In genomic region chr7:44348300-44348699, GRCh38 we compare ENCODE assay signal across 9 cellular contexts. TPM values are rescaled to one million over a fixed set of nuclear protein-coding genes. Genes with fewer than 3 reads are reported as not detected.
A peak's percentile ranks its signal among the peaks of the same experiment; 100 is the strongest.
DNase-seq lines count a peak whose midpoint lies in the region; FAIRE-seq and TF ChIP-seq lines count a peak whose summit lies in the region.
"Had no signal": no experiment of that assay in that cellular context is flagged by ENCODE, and none has a peak within 500 bp of the region (broad histone marks: within the 10 kb centered on the region; RNA-seq: fewer than 3 reads in every experiment).

No MANE protein-coding gene starts in this region.

- no peak overlapping the region for H2BK15ac ChIP-seq in H1 (ENCODE audit: low read length)

- peaks cover under 1 to 5% of the 10 kb centered on the region in 2 experiments; a peak in 2 of 4 replicates for H3K9me3 ChIP-seq in H1 (ENCODE audit: insufficient read depth in 2 of 2, low read depth in 1 of 2, low read length in 1 of 2)
- H3K9me3 ChIP-seq: suprapubic skin had no signal

- TF ChIP-seq RAD21 in H1 (IDR thresholded peaks at IDR 0.05 in 1 of 2, conservative IDR thresholded peaks at IDR 0.05 in 1 of 2; ENCODE audit: low read depth in 2 of 2, low read length in 2 of 2), result peak; percentile 75 to 78

- TF ChIP-seq POLR2A in H1 (IDR thresholded peaks at IDR 0.05; ENCODE audit: control extremely low read depth in 1 of 2, low read depth in 2 of 2, low read length in 2 of 2), result no peak

- H3K36me3 ChIP-seq in H1 (ENCODE audit: control insufficient read depth in 2 of 4, insufficient read depth in 4 of 4, low read length in 3 of 4), result no peaks in the 10 kb centered on the region
- H3K36me3 ChIP-seq: suprapubic skin had no signal

- no peak overlapping the region for H2AFZ ChIP-seq in H1 (ENCODE audit: low read length)

- TF ChIP-seq EP300 in H1 (IDR thresholded peaks at IDR 0.05; ENCODE audit: borderline replicate concordance in 1 of 2, low read depth in 2 of 2, low read length in 2 of 2), result no peak

- H4K5ac ChIP-seq in H1 (ENCODE audit: insufficient read length, low read depth, low read length), result no peak overlapping the region

- H3K4ac ChIP-seq in H1 (replicated peaks; ENCODE audit: insufficient read length, low read depth, low read length), result no peak overlapping the region

- no peak overlapping the region for H4K8ac ChIP-seq in H1 (ENCODE audit: extremely low read depth, insufficient read depth, low read length)

- H3K36me3 Mint-ChIP-seq in activated naive CD4-positive, alpha-beta T cell treated with anti-CD3 and anti-CD28 coated beads, Interleukin-2, amount 10 ng/mL, durations not matched to agents 7 days and 5 days, result no peaks in the 10 kb centered on the region

- H3K4me3 ChIP-seq in H1 (ENCODE audit: extremely low read depth in 1 of 4, insufficient read depth in 2 of 4, low read depth in 3 of 4, low read length in 4 of 4), result no peak overlapping the region
- H3K4me3 ChIP-seq in retinal pigment epithelial cell (ENCODE audit: low read length), result no peak overlapping the region
- H3K4me3 ChIP-seq: suprapubic skin had no signal

- no peak overlapping the region for H3K4me3 Mint-ChIP-seq in activated naive CD4-positive, alpha-beta T cell treated with anti-CD3 and anti-CD28 coated beads, Interleukin-2, amount 10 ng/mL, durations not matched to agents 7 days and 5 days

- H4K91ac ChIP-seq in H1 (replicated peaks; ENCODE audit: insufficient read length, low read length), result no peak overlapping the region

- H3K79me1 ChIP-seq in H1 (ENCODE audit: low read depth, low read length), result no peaks in the 10 kb centered on the region

- no peaks in the 10 kb centered on the region for H3K79me2 ChIP-seq in H1 (ENCODE audit: control insufficient read depth in 1 of 2, insufficient read depth in 2 of 2, low read length in 2 of 2)

- no peak overlapping the region for H2BK120ac ChIP-seq in H1 (replicated peaks; ENCODE audit: low read depth, low read length)

- CTCF ChIA-PET in activated naive CD4-positive, alpha-beta T cell treated with anti-CD3 and anti-CD28 coated beads, Interleukin-2, amount 10 ng/mL, durations not matched to agents 7 days and 5 days (lab: Charles Lee), result interaction anchor here (0.6 to 2.5 kb wide), 11 partner anchors 23 to 477 kb away, joined by 3 to 12 read pairs (median 3); no protein-coding TSS in a partner anchor
- CTCF ChIA-PET in H1 (lab: Charles Lee; ENCODE audit: partially characterized antibody), result interaction anchor here (0.5 to 4.0 kb wide), 48 partner anchors 9 to 225 kb away, joined by 3 to 39 read pairs (median 4); partner anchors contain the start of gene DDX56

- no peak overlapping the region for H2BK12ac ChIP-seq in H1 (ENCODE audit: low read depth, low read length)

- DNase-seq in activated naive CD4-positive, alpha-beta T cell treated with anti-CD3 and anti-CD28 coated beads, Interleukin-2, amount 10 ng/mL, durations not matched to agents 7 days and 5 days, result peak; percentile 42
- no peak for DNase-seq in activated naive CD4-positive, alpha-beta T cell treated with anti-CD3 and anti-CD28 coated beads, Interleukin-2, amount 50 U/mL, for 16 hours
- peak; percentile 29 for DNase-seq in NCI-H226
- DNase-seq in H1 (ENCODE audit: low read depth in 1 of 2, low spot score in 2 of 2), result peak in 1 of 2 experiments; percentile 63
- peak; percentile 1 for DNase-seq in retinal pigment epithelial cell (ENCODE audit: low read depth)
- DNase-seq in NCI-H1436 treated with DMSO at 0.1 percent for 48 hours (lab: John Stamatoyannopoulos, UW), result no peak
- no peak for DNase-seq in stimulated activated CD4-positive, alpha-beta T cell treated with anti-CD3 and anti-CD28 coated beads, Interleukin-2, amount 100 ng/mL, for 48 hours
- DNase-seq in stimulated activated CD4-positive, alpha-beta T cell treated with anti-CD3 and anti-CD28 coated beads, Interleukin-4, amount 100 ng/mL, for 24 hours, result no peak

- no peak overlapping the region for H3K18ac ChIP-seq in H1 (ENCODE audit: extremely low read depth, low read length)

- H3K56ac ChIP-seq in H1 (replicated peaks; ENCODE audit: insufficient read length, low read depth, low read length), result no peak overlapping the region

- H2BK5ac ChIP-seq in H1 (ENCODE audit: low read depth, low read length), result no peak overlapping the region

- H3K27ac ChIP-seq in H1 (ENCODE audit: low read depth, low read length), result no peak overlapping the region
- H3K27ac ChIP-seq: suprapubic skin had no signal

- 0 out of 7 replicates have a peak, but pooled peaks cover 0 to 3% (median 0%) of the 10 kb centered on the region in 4 experiments for H3K4me1 ChIP-seq in H1 (replicated peaks in 1 of 4; ENCODE audit: control insufficient read depth in 3 of 4, insufficient read depth in 4 of 4, low read length in 3 of 4)
- H3K4me1 ChIP-seq: suprapubic skin had no signal

- no peaks in the 10 kb centered on the region for H3K4me1 Mint-ChIP-seq in activated naive CD4-positive, alpha-beta T cell treated with anti-CD3 and anti-CD28 coated beads, Interleukin-2, amount 10 ng/mL, durations not matched to agents 7 days and 5 days

- no peak overlapping the region for H3K9ac ChIP-seq in H1 (replicated peaks in 1 of 4; ENCODE audit: extremely low read depth in 1 of 4, low read depth in 3 of 4, low read length in 3 of 4)

- no peak overlapping the region for H3K27ac Mint-ChIP-seq in activated naive CD4-positive, alpha-beta T cell treated with anti-CD3 and anti-CD28 coated beads, Interleukin-2, amount 10 ng/mL, durations not matched to agents 7 days and 5 days

- H3K23me2 ChIP-seq in H1 (ENCODE audit: low read depth, low read length), result no peaks in the 10 kb centered on the region

- WGBS in H1 (ENCODE audit: extremely low coverage in 1 of 2, insufficient coverage in 1 of 2, insufficient read length in 1 of 2, insufficient replicate concordance in 2 of 2, low coverage in 1 of 2, low lambda C conversion rate in 2 of 2, missing lambda C conversion rate in 1 of 2), 2 experiments, result 86% methylated on average over 2 of the region's 2 CpGs; no CpG with 5 or more reads in 1 of the 2 experiments

- H2BK20ac ChIP-seq in H1 (ENCODE audit: low read length), result no peak overlapping the region

- TF ChIP-seq CTCF in H1 (IDR thresholded peaks at IDR 0.05; ENCODE audit: control extremely low read depth in 1 of 3, insufficient read depth in 1 of 3, low read depth in 1 of 3, low read length in 3 of 3) (peak; percentile 70 to 89 (median 78)), retinal pigment epithelial cell (conservative IDR thresholded peaks at IDR 0.05; ENCODE audit: low read depth, low read length) (peak; percentile 59)

- peaks cover 35% of the 10 kb centered on the region for H3K27me3 Mint-ChIP-seq in activated naive CD4-positive, alpha-beta T cell treated with anti-CD3 and anti-CD28 coated beads, Interleukin-2, amount 10 ng/mL, durations not matched to agents 7 days and 5 days

- no peak overlapping the region for H3K14ac ChIP-seq in H1 (ENCODE audit: insufficient read length)

- no peak overlapping the region for H3K23ac ChIP-seq in H1 (ENCODE audit: insufficient read length)

- H3K27me3 ChIP-seq in H1 (replicated peaks in 1 of 4; ENCODE audit: control insufficient read depth in 3 of 4, extremely low read depth in 1 of 4, insufficient read depth in 3 of 4, low read length in 3 of 4), result no peaks in the 10 kb centered on the region
- H3K27me3 ChIP-seq: suprapubic skin had no signal

- H4K20me1 ChIP-seq in H1 (replicated peaks in 1 of 2; ENCODE audit: control insufficient read depth in 1 of 2, insufficient read depth in 2 of 2, low read length in 2 of 2), result no peaks in the 10 kb centered on the region

- FAIRE-seq in H1 (lab: Jason Lieb, UNC), result peak; percentile 63

- H3K4me2 ChIP-seq in H1 (ENCODE audit: insufficient read depth in 1 of 2, low read depth in 2 of 2, low read length in 2 of 2), result no peak overlapping the region

- no peak overlapping the region for H2AK5ac ChIP-seq in H1 (ENCODE audit: low read depth, low read length)

- POLR2A ChIA-PET in H1 (lab: Charles Lee; ENCODE audit: partially characterized antibody), result interaction anchor here (1.0 to 1.2 kb wide), 2 partner anchors 214 to 225 kb away, joined by 3 read pairs; partner anchors contain the start of gene DDX56

- H3K9me3 Mint-ChIP-seq in activated naive CD4-positive, alpha-beta T cell treated with anti-CD3 and anti-CD28 coated beads, Interleukin-2, amount 10 ng/mL, durations not matched to agents 7 days and 5 days, result no peaks in the 10 kb centered on the region

TF ChIP-seq in H1, 55 proteins besides CTCF, POLR2A, EP300 and RAD21:
- TF ChIP-seq CREB1 (IDR thresholded peaks at IDR 0.05), result 0 out of 2 replicates have a peak, but pooled peaks have one; percentile 28
- no peak for TF ChIP-seq NRF1 (IDR thresholded peaks at IDR 0.05; ENCODE audit: low read depth, low read length)
- TF ChIP-seq SP1 (IDR thresholded peaks at IDR 0.05; ENCODE audit: low read depth, low read length), result no peak
- no peak for TF ChIP-seq BCL11A (IDR thresholded peaks at IDR 0.05; ENCODE audit: low read depth in 2 of 2, low read length in 2 of 2)
- TF ChIP-seq FOSL1 (IDR thresholded peaks at IDR 0.05; ENCODE audit: insufficient read depth, low read depth, low read length), result no peak

RNA-seq across cellular contexts. Expression of gene CAMK2B, which starts 22.9 kb away (rescaled TPM):
- total RNA-seq in H1 (2021; fragmentation: NEBNext Ultra II Directional; extraction: Animal tissue kit (Norgen Biotek cat#: 25700)), result 0.15 and 0.17 TPM in 2 replicates
- polyA plus RNA-seq in H1 (2011; rRNA removed), result 0.05 and 0.14 TPM in 2 replicates
- polyA plus RNA-seq in H1 (2011; cell fraction: cytosol; rRNA removed), result 0.39 TPM
- polyA plus RNA-seq in H1 (2011; cell fraction: nucleus; rRNA removed), result 0.23 TPM
- polyA plus RNA-seq in H1 (2012, experiment 1 of 2), result 0.04 to 0.09 TPM (median 0.09 TPM) in 3 of 4 replicates, not detected in the other
- not detected for polyA plus RNA-seq in H1 (2012, experiment 2 of 2)
- polyA plus RNA-seq in H1 (2013, experiment 1 of 2), result 0.02 TPM
- polyA plus RNA-seq in H1 (2013, experiment 2 of 2), result 0.02 TPM
- polyA minus RNA-seq in H1 (2011; rRNA and poly(A)+ RNA removed), result not detected in 2 replicates
- not detected for polyA minus RNA-seq in H1 (2011; cell fraction: cytosol; rRNA and poly(A)+ RNA removed)
- polyA minus RNA-seq in H1 (2011; cell fraction: nucleus; rRNA and poly(A)+ RNA removed), result not detected

Comparison
In these comparisons a context has a peak if more than half of its experiments do, and no peak if none do; other contexts are left out.
1. DNase-seq: peak in activated naive CD4-positive, alpha-beta T cell treated with anti-CD3 and anti-CD28 coated beads, Interleukin-2, amount 10 ng/mL, durations not matched to agents 7 days and 5 days (single experiment), NCI-H226 (single experiment) and retinal pigment epithelial cell (single experiment); none in activated naive CD4-positive, alpha-beta T cell treated with anti-CD3 and anti-CD28 coated beads, Interleukin-2, amount 50 U/mL, for 16 hours (single experiment), NCI-H1436 treated with DMSO at 0.1 percent for 48 hours (single experiment), stimulated activated CD4-positive, alpha-beta T cell treated with anti-CD3 and anti-CD28 coated beads, Interleukin-2, amount 100 ng/mL, for 48 hours (0 of 2) and stimulated activated CD4-positive, alpha-beta T cell treated with anti-CD3 and anti-CD28 coated beads, Interleukin-4, amount 100 ng/mL, for 24 hours (single experiment).